In genomic region chr4:88880501-88881226, GRCh38 we compare ENCODE assay signal across 16 cellular contexts.
DNase-seq lines count a peak whose midpoint lies in the region; ATAC-seq and TF ChIP-seq lines count a peak whose summit lies in the region.
"Had no signal": no experiment of that assay in that cellular context is flagged by ENCODE, and none has a peak within 500 bp of the region (broad histone marks: within the 10 kb centered on the region; RNA-seq: fewer than 3 reads in every experiment).

No MANE protein-coding gene starts in this region.

- H3K36me3 Mint-ChIP-seq in neural crest cell (ENCODE audit: low read depth), result no peaks in the 10 kb centered on the region
- H3K36me3 Mint-ChIP-seq: activated naive CD8-positive, alpha-beta T cell treated with anti-CD3 and anti-CD28 coated beads, Interleukin-2, amount 10 ng/mL, durations not matched to agents 7 days and 5 days; CD4-positive, alpha-beta memory T cell had no signal

- no peak overlapping the region for H3K9ac ChIP-seq in SK-N-MC (ENCODE audit: insufficient read length)

- intact Hi-C loops in body of pancreas (cut with DNase I), result no loop called here

- no peaks in the 10 kb centered on the region for H3K27me3 Mint-ChIP-seq in neural crest cell (ENCODE audit: low read depth)

- no peaks in the 10 kb centered on the region for H3K27me3 ChIP-seq in body of pancreas
- H3K27me3 ChIP-seq: colonic mucosa, suprapubic skin had no signal

- H3K4me3 Mint-ChIP-seq in neural crest cell, result no peak overlapping the region
- H3K4me3 Mint-ChIP-seq: activated naive CD8-positive, alpha-beta T cell treated with anti-CD3 and anti-CD28 coated beads, Interleukin-2, amount 10 ng/mL, durations not matched to agents 7 days and 5 days; CD4-positive, alpha-beta memory T cell; T-helper 2 cell treated with Interferon-gamma antibody and Interleukin-4, amounts not matched to agents 5 μg/mL and 100 μg/mL, for 36 hours had no signal

- peaks cover 15% of the 10 kb centered on the region for H3K4me1 Mint-ChIP-seq in neural crest cell
- H3K4me1 Mint-ChIP-seq: activated naive CD8-positive, alpha-beta T cell treated with anti-CD3 and anti-CD28 coated beads, Interleukin-2, amount 10 ng/mL, durations not matched to agents 7 days and 5 days had no signal

- no peak for TF ChIP-seq CTCF in neural crest cell (conservative IDR thresholded peaks at IDR 0.05)
- no peak for TF ChIP-seq CTCF in body of pancreas (IDR thresholded peaks at IDR 0.05)

- DNase-seq in NCI-H1105 (lab: John Stamatoyannopoulos, UW), result peak; percentile 25
- no peak for DNase-seq in SK-N-MC (ENCODE audit: low read depth, low spot score)
- DNase-seq in neural crest cell (ENCODE audit: low read depth, low spot score), result no peak
- DNase-seq in C1 segment of cervical spinal cord (lab: John Stamatoyannopoulos, UW), result no peak
- DNase-seq in body of pancreas, result no peak
- DNase-seq in activated CD8-positive, alpha-beta memory T cell treated with anti-CD3 and anti-CD28 coated beads, Interleukin-2, amount 50 U/mL, for 4 hours, result no peak
- DNase-seq: activated naive CD8-positive, alpha-beta T cell treated with anti-CD3 and anti-CD28 coated beads, Interleukin-2, amount 10 ng/mL, durations not matched to agents 7 days and 5 days; colonic mucosa; PC-3; right cardiac atrium had no signal

- H3K9me3 Mint-ChIP-seq in neural crest cell, result peaks cover 9% of the 10 kb centered on the region
- H3K9me3 Mint-ChIP-seq: activated naive CD8-positive, alpha-beta T cell treated with anti-CD3 and anti-CD28 coated beads, Interleukin-2, amount 10 ng/mL, durations not matched to agents 7 days and 5 days; T-helper 2 cell treated with Interferon-gamma antibody and Interleukin-4, amounts not matched to agents 5 μg/mL and 100 μg/mL, for 36 hours had no signal

- H3K4me3 ChIP-seq in SK-N-MC (0 out of 2 replicates have a peak overlapping the region, but pooled peaks have one; percentile 24), body of pancreas (no peak overlapping the region)
- H3K4me3 ChIP-seq: colonic mucosa, suprapubic skin had no signal

- H3K27ac ChIP-seq in SK-N-MC (no peak overlapping the region), body of pancreas (no peak overlapping the region)
- H3K27ac ChIP-seq: colonic mucosa, HL-60, suprapubic skin had no signal

- 84 to 89% methylated on average over 7 to 8 of the region's 11 CpGs for WGBS in body of pancreas, 2 donors

- H3K36me3 ChIP-seq in SK-N-MC (ENCODE audit: insufficient read depth, low read length) (no peaks in the 10 kb centered on the region), body of pancreas (replicated peaks in 1 of 2; ENCODE audit: insufficient read depth in 1 of 2, low read depth in 2 of 2) (no peaks in the 10 kb centered on the region)
- H3K36me3 ChIP-seq: colonic mucosa, suprapubic skin had no signal

- H3K27ac Mint-ChIP-seq in neural crest cell (ENCODE audit: unreplicated experiment), result peak overlapping the region; percentile 44
- H3K27ac Mint-ChIP-seq: activated naive CD8-positive, alpha-beta T cell treated with anti-CD3 and anti-CD28 coated beads, Interleukin-2, amount 10 ng/mL, durations not matched to agents 7 days and 5 days; T-helper 2 cell treated with Interferon-gamma antibody and Interleukin-4, amounts not matched to agents 5 μg/mL and 100 μg/mL, for 36 hours had no signal

- no peak for TF ChIP-seq POLR2A in body of pancreas (IDR thresholded peaks at IDR 0.05)

- H3K9me3 ChIP-seq in SK-N-MC (ENCODE audit: low read depth, low read length), result no peaks in the 10 kb centered on the region
- no peaks in the 10 kb centered on the region for H3K9me3 ChIP-seq in body of pancreas
- H3K9me3 ChIP-seq: colonic mucosa, suprapubic skin had no signal

- ATAC-seq in GM19463 (IDR thresholded peaks at IDR 0.05; ENCODE audit: unreplicated experiment) (peak; percentile 50), GM21528 (IDR thresholded peaks at IDR 0.05; ENCODE audit: low FRiP score, unreplicated experiment) (no peak), body of pancreas (no peak)
- ATAC-seq: PC-3, right cardiac atrium had no signal

- H3K4me1 ChIP-seq in body of pancreas, result peaks cover 21% of the 10 kb centered on the region
- H3K4me1 ChIP-seq: colonic mucosa, suprapubic skin had no signal
